19 cellular contexts compared by ENCODE assay signal in the genomic region with DNA sequence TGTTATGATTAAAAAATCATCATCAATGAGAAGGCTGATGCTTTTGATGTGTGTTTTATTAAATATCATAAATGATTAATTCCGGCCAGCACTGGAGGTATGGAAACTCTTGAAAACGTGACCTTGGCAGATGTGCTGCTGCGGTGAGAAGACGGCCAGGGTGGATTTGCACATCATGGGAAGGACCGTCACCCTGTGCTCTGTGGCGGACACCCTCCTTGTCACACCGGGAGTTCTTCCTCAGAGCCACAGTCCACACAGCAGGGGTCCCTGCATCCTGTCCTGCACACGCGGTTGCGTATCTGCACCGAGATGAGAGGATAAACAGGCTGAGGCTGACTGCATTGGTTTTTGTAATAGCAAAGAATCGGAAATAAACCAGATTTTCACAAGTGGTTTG. TPM values are rescaled to one million over a fixed set of nuclear protein-coding genes. Genes with fewer than 3 reads are reported as not detected.
DNase-seq lines count a peak whose midpoint lies in the region; ATAC-seq and TF ChIP-seq lines count a peak whose summit lies in the region.
"Had no signal": no experiment of that assay in that cellular context is flagged by ENCODE, and none has a peak within 500 bp of the region (broad histone marks: within the 10 kb centered on the region; RNA-seq: fewer than 3 reads in every experiment).

No MANE protein-coding gene starts in this region.

- no peak for TF ChIP-seq CTCF in type B pancreatic cell (conservative IDR thresholded peaks at IDR 0.05)

- no peak overlapping the region for H3K27ac Mint-ChIP-seq in type B pancreatic cell
- H3K27ac Mint-ChIP-seq: CD4-positive, alpha-beta memory T cell; HFFc6 had no signal

- H3K9me3 Mint-ChIP-seq in type B pancreatic cell, result no peaks in the 10 kb centered on the region

- peaks cover 10% of the 10 kb centered on the region for H3K27me3 Mint-ChIP-seq in type B pancreatic cell
- H3K27me3 Mint-ChIP-seq: CD4-positive, alpha-beta memory T cell had no signal

- DNase-seq in cardiac septum (ENCODE audit: low spot score) (peak; percentile 10), left cardiac atrium (no peak), ecto neural progenitor cell (ENCODE audit: low spot score) (peak; percentile 46), mesenteric fat pad (ENCODE audit: low spot score) (peak; percentile 59), type B pancreatic cell (ENCODE audit: extremely low spot score, unreplicated experiment) (peak; percentile 58), RPMI8226 (no peak)
- DNase-seq: C1 segment of cervical spinal cord; Calu3; CD4-positive, alpha-beta memory T cell; COR-L47; DMS53; DMS79 treated with DMSO at 0.1 percent for 48 hours; GF-D8; GOT3; HFFc6 had no signal

- H3K36me3 Mint-ChIP-seq in type B pancreatic cell, result no peaks in the 10 kb centered on the region
- H3K36me3 Mint-ChIP-seq: CD4-positive, alpha-beta memory T cell had no signal

- no peaks in the 10 kb centered on the region for H3K4me1 Mint-ChIP-seq in type B pancreatic cell (ENCODE audit: unreplicated experiment)
- H3K4me1 Mint-ChIP-seq: CD4-positive, alpha-beta memory T cell had no signal

- intact Hi-C loops in cardiac septum (cut with DNase I) (no loop called here), left cardiac atrium (cut with DNase I) (no loop called here)

- no peak overlapping the region for H3K4me3 Mint-ChIP-seq in type B pancreatic cell
- H3K4me3 Mint-ChIP-seq: CD4-positive, alpha-beta memory T cell; HFFc6 had no signal

- no peak for ATAC-seq in left cardiac atrium
- no peak for ATAC-seq in GM21737 (IDR thresholded peaks at IDR 0.05; ENCODE audit: unreplicated experiment)

RNA-seq across cellular contexts. Expression of a gene that starts 33.5 kb away (rescaled TPM):
- not detected for total RNA-seq in cardiac septum
- total RNA-seq in left cardiac atrium, result under 1 TPM; 0.12 to 0.31 TPM
- total RNA-seq in mesenteric fat pad, result 1.2 TPM
- total RNA-seq in type B pancreatic cell (ENCODE audit: low replicate concordance), result 7.5 and 17.7 TPM in 2 replicates
- total RNA-seq: A172; A673; Calu3; CD4-positive, alpha-beta memory T cell; G401; HFFc6 had no signal

Comparison
In these comparisons a context has a peak if more than half of its experiments do, and no peak if none do; other contexts are left out.
1. DNase-seq: peak in cardiac septum (single experiment), ecto neural progenitor cell (single experiment), mesenteric fat pad (single experiment) and type B pancreatic cell (single experiment); none in left cardiac atrium (single experiment) and RPMI8226 (single experiment).